In the genomic region with DNA sequence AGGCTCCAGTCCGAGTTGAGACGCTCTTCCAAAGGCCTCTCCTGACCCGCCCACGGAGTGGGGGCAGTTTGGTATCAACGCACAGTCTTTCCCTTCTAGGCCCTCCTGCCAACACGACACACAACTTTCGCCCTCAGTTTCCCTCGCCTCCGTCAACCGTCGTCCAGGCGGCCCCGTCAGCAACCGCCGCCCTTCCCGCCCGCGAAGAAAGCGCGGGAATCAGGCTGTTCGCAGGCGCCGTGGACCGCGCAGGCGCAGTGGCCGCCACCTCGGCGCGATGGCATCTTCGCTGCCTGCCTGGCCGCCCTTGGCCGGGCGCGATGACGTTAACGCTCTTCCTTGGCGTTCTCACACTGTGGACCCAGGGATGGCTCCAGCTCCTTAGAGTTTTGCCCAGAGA, we compare ENCODE assay signal across 30 cellular contexts. TPM values are rescaled to one million over a fixed set of nuclear protein-coding genes. Genes with fewer than 3 reads are reported as not detected.
"Had no signal": no experiment of that assay in that cellular context is flagged by ENCODE, and none has a peak within 500 bp of the region (broad histone marks: within the 10 kb centered on the region; RNA-seq: fewer than 3 reads in every experiment).

A gene with protein sequence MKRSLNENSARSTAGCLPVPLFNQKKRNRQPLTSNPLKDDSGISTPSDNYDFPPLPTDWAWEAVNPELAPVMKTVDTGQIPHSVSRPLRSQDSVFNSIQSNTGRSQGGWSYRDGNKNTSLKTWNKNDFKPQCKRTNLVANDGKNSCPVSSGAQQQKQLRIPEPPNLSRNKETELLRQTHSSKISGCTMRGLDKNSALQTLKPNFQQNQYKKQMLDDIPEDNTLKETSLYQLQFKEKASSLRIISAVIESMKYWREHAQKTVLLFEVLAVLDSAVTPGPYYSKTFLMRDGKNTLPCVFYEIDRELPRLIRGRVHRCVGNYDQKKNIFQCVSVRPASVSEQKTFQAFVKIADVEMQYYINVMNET (minus strand): TSS at position 221 of the 400 bp plus-strand sequence. CDS start 2,494 bp downstream, outside the sequence.

- H3K4me3 ChIP-seq: colonic mucosa, esophagus squamous epithelium, gastroesophageal sphincter, heart left ventricle, hepatocyte, left lung, lower lobe of right lung, mucosa of descending colon had no signal

- H3K9me3 ChIP-seq: colonic mucosa, esophagus squamous epithelium, gastroesophageal sphincter, heart left ventricle, left lung, lower lobe of right lung, mucosa of descending colon had no signal

- H3K4me3 Mint-ChIP-seq: dendritic cell treated with granulocyte-macrophage colony-stimulating factor and Interleukin-4, amounts not matched to agents 40 ng/mL and 50 ng/mL, for 4 days; effector memory CD8-positive, alpha-beta T cell; endodermal cell; immature natural killer cell; mesothelial cell of epicardium had no signal

- H3K36me3 ChIP-seq: colonic mucosa, esophagus squamous epithelium, gastroesophageal sphincter, heart left ventricle, left lung, lower lobe of right lung had no signal

- H3K36me3 Mint-ChIP-seq: immature natural killer cell, mesothelial cell of epicardium had no signal

- H3K4me1 ChIP-seq: colonic mucosa, foreskin keratinocyte, lower lobe of right lung had no signal

- H2AFZ ChIP-seq: hepatocyte had no signal

- H3K27me3 ChIP-seq: colonic mucosa, esophagus squamous epithelium, gastroesophageal sphincter, heart left ventricle, hepatocyte, left lung had no signal

- H3K27ac ChIP-seq: colonic mucosa, epithelial cell of prostate, esophagus squamous epithelium, foreskin keratinocyte, gastroesophageal sphincter, heart left ventricle, hepatocyte, left lung, lower lobe of right lung had no signal

- H3K27ac Mint-ChIP-seq: dendritic cell treated with granulocyte-macrophage colony-stimulating factor and Interleukin-4, amounts not matched to agents 40 ng/mL and 50 ng/mL, for 4 days; effector memory CD8-positive, alpha-beta T cell; endodermal cell; immature natural killer cell; mesothelial cell of epicardium had no signal

- H3K79me2 ChIP-seq: hepatocyte had no signal

- H3K4me2 ChIP-seq: hepatocyte had no signal

- FAIRE-seq: endometrium, frontal cortex had no signal

- DNase-seq: colonic mucosa; cortex of kidney; effector CD8-positive, alpha-beta T cell; effector memory CD8-positive, alpha-beta T cell; endodermal cell; erythroblast; esophagus squamous epithelium; foreskin keratinocyte; heart left ventricle; hypothalamus; immature natural killer cell; islet precursor cell; left cardiac atrium; left ventricle myocardium superior; lower lobe of right lung; mesenchymal stem cell; mucosa of descending colon had no signal

- H3K27me3 Mint-ChIP-seq: dendritic cell treated with granulocyte-macrophage colony-stimulating factor and Interleukin-4, amounts not matched to agents 40 ng/mL and 50 ng/mL, for 4 days had no signal

- H3K9me3 Mint-ChIP-seq: dendritic cell treated with granulocyte-macrophage colony-stimulating factor and Interleukin-4, amounts not matched to agents 40 ng/mL and 50 ng/mL, for 4 days; effector memory CD8-positive, alpha-beta T cell; endodermal cell; immature natural killer cell; mesothelial cell of epicardium had no signal

- ATAC-seq: effector memory CD8-positive, alpha-beta T cell; esophagus mucosa; foreskin keratinocyte; gastroesophageal sphincter; heart left ventricle; left cardiac atrium; left lung; left ventricle myocardium superior; mucosa of descending colon had no signal

- H3K4me1 Mint-ChIP-seq: endodermal cell had no signal

RNA-seq across cellular contexts. Expression of the gene that starts here (rescaled TPM):
- total RNA-seq: chondrocyte, colonic mucosa, endodermal cell, esophagus mucosa, foreskin keratinocyte, hepatocyte, kidney epithelial cell, mesenteric fat pad, mesothelial cell of epicardium, myocyte had no signal
- polyA plus RNA-seq: foreskin keratinocyte, hepatocyte, immature natural killer cell had no signal
